Comparison of ENCODE assay signal across 2 cellular contexts in the genomic region with DNA sequence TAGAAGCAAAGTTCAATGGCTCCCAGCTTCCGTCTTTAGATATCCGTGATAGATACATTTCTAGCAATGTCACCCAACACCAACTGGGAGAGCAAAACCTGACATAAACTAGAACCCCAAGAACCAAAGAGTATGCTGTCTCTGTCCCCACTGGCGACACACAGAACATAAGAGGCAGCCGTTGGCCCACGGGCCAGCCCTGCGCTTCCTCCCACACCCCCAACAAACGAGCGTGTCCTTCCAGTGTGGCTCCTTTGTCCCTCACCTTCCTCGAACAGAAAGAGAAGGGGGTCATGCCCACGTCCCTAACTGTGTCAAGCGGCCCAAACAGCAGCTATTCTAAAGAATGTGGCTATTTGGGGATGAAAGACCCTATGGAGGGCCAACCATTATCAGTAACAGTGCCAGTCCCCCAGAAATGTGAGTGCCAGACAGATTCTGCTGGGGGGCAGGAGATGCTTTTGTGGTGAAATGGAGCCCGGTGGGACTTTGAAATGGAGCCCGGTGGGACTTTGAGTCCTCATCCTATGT.
TF ChIP-seq lines count a peak whose summit lies in the region.

No MANE protein-coding gene starts in this region.

TF ChIP-seq in H1, 55 proteins besides CTCF, POLR2A, EP300 and RAD21:
- TF ChIP-seq KDM1A (IDR thresholded peaks at IDR 0.05; ENCODE audit: borderline replicate concordance, low read length) (no peak), BRCA1 (IDR thresholded peaks at IDR 0.05; ENCODE audit: low read depth, low read length) (no peak), SP2 (IDR thresholded peaks at IDR 0.05; ENCODE audit: low read length) (no peak), EZH2 (IDR thresholded peaks at IDR 0.05; ENCODE audit: low read depth, low read length, severe bottlenecking) (no peak), EGR1 (IDR thresholded peaks at IDR 0.05; ENCODE audit: borderline replicate concordance, low read depth, low read length) (no peak)
TF ChIP-seq in H1: peak in this region for 0.

TF ChIP-seq in HEK293T, 16 proteins besides CTCF, POLR2A, EP300 and RAD21:
- no peak for TF ChIP-seq NFRKB (IDR thresholded peaks at IDR 0.05)
- no peak for TF ChIP-seq FOXK2 (IDR thresholded peaks at IDR 0.05)
- no peak for TF ChIP-seq ARNT (IDR thresholded peaks at IDR 0.05)
- no peak for TF ChIP-seq BHLHE40 (IDR thresholded peaks at IDR 0.05; ENCODE audit: borderline replicate concordance)
- TF ChIP-seq SUZ12 (IDR thresholded peaks at IDR 0.05), result no peak
- TF ChIP-seq TARDBP (IDR thresholded peaks at IDR 0.05), result no peak
- TF ChIP-seq L3MBTL2 (conservative IDR thresholded peaks at IDR 0.05), result no peak
- no peak for TF ChIP-seq ELF4 (IDR thresholded peaks at IDR 0.05)
- TF ChIP-seq LEF1 (IDR thresholded peaks at IDR 0.05; ENCODE audit: borderline replicate concordance), result no peak
- TF ChIP-seq FOXM1 (IDR thresholded peaks at IDR 0.05; ENCODE audit: borderline replicate concordance), result no peak
- TF ChIP-seq, protein P1, sequence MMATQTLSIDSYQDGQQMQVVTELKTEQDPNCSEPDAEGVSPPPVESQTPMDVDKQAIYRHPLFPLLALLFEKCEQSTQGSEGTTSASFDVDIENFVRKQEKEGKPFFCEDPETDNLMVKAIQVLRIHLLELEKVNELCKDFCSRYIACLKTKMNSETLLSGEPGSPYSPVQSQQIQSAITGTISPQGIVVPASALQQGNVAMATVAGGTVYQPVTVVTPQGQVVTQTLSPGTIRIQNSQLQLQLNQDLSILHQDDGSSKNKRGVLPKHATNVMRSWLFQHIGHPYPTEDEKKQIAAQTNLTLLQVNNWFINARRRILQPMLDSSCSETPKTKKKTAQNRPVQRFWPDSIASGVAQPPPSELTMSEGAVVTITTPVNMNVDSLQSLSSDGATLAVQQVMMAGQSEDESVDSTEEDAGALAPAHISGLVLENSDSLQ (IDR thresholded peaks at IDR 0.05), result no peak
- no peak for TF ChIP-seq SP1 (IDR thresholded peaks at IDR 0.05)
